Comparison of ENCODE assay signal across 8 cellular contexts in the genomic region with DNA sequence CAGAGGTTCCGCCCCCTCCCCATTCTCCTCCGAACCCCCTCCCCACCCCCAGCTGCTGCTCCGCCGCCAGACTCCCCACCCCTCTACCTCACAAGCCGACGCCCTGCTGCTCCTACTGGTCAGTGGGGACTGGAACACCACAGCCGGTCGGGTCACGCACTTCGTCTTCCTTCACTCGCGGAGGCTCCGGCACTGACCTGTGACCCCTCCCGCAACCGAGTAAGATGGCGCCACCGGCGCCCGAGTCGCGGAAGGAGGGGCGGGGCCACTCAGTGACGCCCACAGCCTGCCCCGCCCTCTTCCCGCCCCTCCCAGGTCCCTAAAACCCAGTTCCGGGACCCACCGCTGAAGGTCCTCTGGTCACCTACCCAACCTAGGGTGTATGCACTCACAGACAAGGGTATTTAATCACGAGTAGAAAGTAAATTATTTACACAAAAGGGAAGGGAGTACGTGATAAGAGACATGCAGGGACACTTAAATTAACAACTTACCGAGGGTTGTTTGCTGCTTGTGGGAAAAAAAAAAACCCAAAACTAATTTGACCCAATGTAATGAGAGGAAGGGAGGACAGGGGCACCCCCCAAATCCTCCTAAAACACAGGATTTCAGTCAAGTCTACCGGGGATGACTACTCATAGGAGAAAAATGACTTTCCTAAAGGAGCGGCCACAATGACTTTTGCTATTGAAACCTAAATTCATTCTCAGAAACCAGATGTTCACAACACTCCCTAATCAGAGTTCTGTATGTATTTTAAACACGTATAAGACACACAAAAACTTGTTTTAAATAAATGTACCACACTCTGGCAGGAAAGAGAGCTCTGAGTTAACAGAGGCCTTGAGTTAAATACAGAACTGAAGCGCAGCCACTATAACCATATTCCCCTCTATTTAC. TPM values are rescaled to one million over a fixed set of nuclear protein-coding genes. Genes with fewer than 3 reads are reported as not detected.
A peak's percentile ranks its signal among the peaks of the same experiment; 100 is the strongest.
DNase-seq lines count a peak whose midpoint lies in the region; ATAC-seq and TF ChIP-seq lines count a peak whose summit lies in the region.

TSS of gene RIT1 (minus strand) at position 194 of the 900 bp plus-strand sequence. CDS start 588 bp downstream, outside the sequence.

- peaks cover 2 to 7% (median 2%) of the 10 kb centered on the region in 3 donors for H3K27me3 Mint-ChIP-seq in immature natural killer cell (ENCODE audit: low read depth in 3 of 3)

- POLR2A ChIA-PET in A673 (lab: Charles Lee; ENCODE audit: low non-redundant PET): interaction anchor here (0.6 kb wide), 1 partner anchor 9 kb away, joined by 4 read pairs; no protein-coding TSS in a partner anchor

- intact Hi-C loops in A673 (cut with micrococcal nuclease; ENCODE audit: unreplicated experiment) (no loop called here), spleen (cut with DNase I; ENCODE audit: low total_unique reads) (no loop called here)

- ATAC-seq in GM18858 (IDR thresholded peaks at IDR 0.05; ENCODE audit: unreplicated experiment) (peak; percentile 41), HG03064 (IDR thresholded peaks at IDR 0.05; ENCODE audit: low read depth, unreplicated experiment) (peak; percentile 68)

- TF ChIP-seq CTCF in A673 (conservative IDR thresholded peaks at IDR 0.05; ENCODE audit: low read depth, low read length): no peak
- TF ChIP-seq CTCF in spleen (IDR thresholded peaks at IDR 0.05 in 8 of 11, conservative IDR thresholded peaks at IDR 0.05 in 3 of 11): peak in 8 of 11 experiments; percentile 15 to 63 (median 49)

- peak within 1 kb of the TSS; percentile 86 to 99 (median 96) for H3K4me3 Mint-ChIP-seq in immature natural killer cell

- H3K27ac Mint-ChIP-seq in immature natural killer cell: peak within 1 kb of the TSS; percentile 91 to 98 (median 96)

- peaks cover 20 to 27% of the 10 kb centered on the region in 2 donors for H3K4me1 Mint-ChIP-seq in immature natural killer cell

- H3K4me1 ChIP-seq in A673 (ENCODE audit: insufficient read depth, low read length, poor library complexity, severe bottlenecking) (peaks cover 11% of the 10 kb centered on the region), spleen (peaks cover 13 to 47% (median 29%) of the 10 kb centered on the region in 6 donors)

- CTCF ChIA-PET in A673 (lab: Charles Lee): no interaction called here

- TF ChIP-seq POLR2A in spleen (IDR thresholded peaks at IDR 0.05): peak in 2 of 3 donors; percentile 15 to 63

- DNase-seq in A673 (ENCODE audit: low spot score) (peak; percentile 87), NCI-H2227 (lab: John Stamatoyannopoulos, UW; ENCODE audit: unreplicated experiment) (peak; percentile 85), caudate nucleus (lab: John Stamatoyannopoulos, UW) (peak in 58 of 61 donors; percentile 16 to 90 (median 69)), immature natural killer cell (peak; percentile 82 to 85 (median 82)), spleen (peak; percentile 96)
- peak; percentile 65 to 75 (median 70) for DNase-seq in activated CD4-positive, CD25-positive, alpha-beta regulatory T cell (lab: John Stamatoyannopoulos, UW)

- no peaks in the 10 kb centered on the region for H3K27me3 ChIP-seq in A673 (replicated peaks; ENCODE audit: insufficient read depth, low read depth, low read length, poor library complexity)
- no peaks in the 10 kb centered on the region for H3K27me3 ChIP-seq in spleen (replicated peaks in 1 of 7)

- no TSS peak for BruUV-seq in A673 (replicated peaks; lab: Mats Ljungman, UMichigan)

- H3K27ac ChIP-seq in A673 (ENCODE audit: low read depth, low read length, poor library complexity, severe bottlenecking): peak within 1 kb of the TSS; percentile 27
- H3K27ac ChIP-seq in caudate nucleus (ENCODE audit: low read depth, low read length): peak within 1 kb of the TSS; percentile 89
- peak within 1 kb of the TSS; percentile 76 to 94 (median 92) for H3K27ac ChIP-seq in spleen

- H3K9me3 Mint-ChIP-seq in immature natural killer cell: no peaks in the 10 kb centered on the region

- H3K36me3 Mint-ChIP-seq in immature natural killer cell: peaks cover 6 to 32% (median 8%) of the 10 kb centered on the region in 3 donors

- peak within 1 kb of the TSS; percentile 57 for H3K4me3 ChIP-seq in A673 (ENCODE audit: low read depth, low read length, poor library complexity, severe bottlenecking)
- peak within 1 kb of the TSS; percentile 58 to 84 (median 69) for H3K4me3 ChIP-seq in spleen

- H3K36me3 ChIP-seq in A673 (ENCODE audit: insufficient read depth, low read length, poor library complexity, severe bottlenecking) (peaks cover 70% of the 10 kb centered on the region), spleen (peaks cover 6 to 83% (median 70%) of the 10 kb centered on the region in 6 donors)

- WGBS in spleen, 5 donors: 6 to 14% (median 7%) methylated on average over 16 to 34 of the region's 34 CpGs

- H3K9me3 ChIP-seq in A673 (ENCODE audit: low read depth, low read length, poor library complexity, severe bottlenecking): no peaks in the 10 kb centered on the region
- H3K9me3 ChIP-seq in spleen: no peaks in the 10 kb centered on the region

RNA-seq across cellular contexts. Expression of gene RIT1, which starts in this region (rescaled TPM):
- 27.5 and 29.6 TPM in 2 replicates for total RNA-seq in A673 (2021)
- polyA plus RNA-seq in immature natural killer cell: 10 to 100 TPM; 27.1 to 33.5 (median 29.0) TPM
- total RNA-seq in spleen: 10 to 100 TPM; 48.1 to 66.2 (median 52.6) TPM
- 10 to 100 TPM in 2 of 3 donors, 1 to 10 TPM in 1; 9.0 to 16.3 (median 10.2) TPM for polyA plus RNA-seq in spleen

Comparison
In these comparisons a context has a peak if more than half of its experiments do, and no peak if none do; other contexts are left out.
1. Peak in every context shown above with its lines: DNase-seq, ATAC-seq, H3K4me3 ChIP-seq and H3K27ac ChIP-seq.
2. H3K27ac ChIP-seq: peak in every context shown above with its lines; median percentile 92 in spleen; 89 in caudate nucleus; 27 in A673.